8 cellular contexts compared by ENCODE assay signal in genomic region chr9:19184144-19184917, GRCh38. TPM values are rescaled to one million over a fixed set of nuclear protein-coding genes. Genes with fewer than 3 reads are reported as not detected.
DNase-seq lines count a peak whose midpoint lies in the region; ATAC-seq and TF ChIP-seq lines count a peak whose summit lies in the region.

No MANE protein-coding gene starts in this region.

- peaks cover 24 to 29% of the 10 kb centered on the region in 2 donors for H3K4me1 Mint-ChIP-seq in effector memory CD8-positive, alpha-beta T cell (ENCODE audit: low read depth in 2 of 2)

- H4K20me1 ChIP-seq in HCT116 (ENCODE audit: insufficient read depth) = no peaks in the 10 kb centered on the region

- peak overlapping the region; percentile 94 to 97 for H3K27ac Mint-ChIP-seq in effector memory CD8-positive, alpha-beta T cell

- no peaks in the 10 kb centered on the region for H3K79me2 ChIP-seq in HCT116 (ENCODE audit: insufficient read depth, low read length)

- H3K9me3 Mint-ChIP-seq in effector memory CD8-positive, alpha-beta T cell = no peaks in the 10 kb centered on the region

- POLR2A ChIA-PET in HCT116 (lab: Charles Lee) = interaction anchor here (1.8 kb wide), 1 partner anchor 10 kb away, joined by 7 read pairs; no protein-coding TSS in a partner anchor

- no peaks in the 10 kb centered on the region for H3K9me2 ChIP-seq in HCT116 (ENCODE audit: insufficient read depth)

- CTCF ChIA-PET in HCT116 (lab: Charles Lee) = interaction anchor here (1.2 to 2.9 kb wide), 2 partner anchors 10 to 273 kb away, joined by 4 to 10 read pairs; no protein-coding TSS in a partner anchor

- H2AFZ ChIP-seq in HCT116 (ENCODE audit: low read depth, low read length, poor library complexity, severe bottlenecking) = peak overlapping the region; percentile 28

- no peaks in the 10 kb centered on the region for H3K9me3 ChIP-seq in HCT116 (ENCODE audit: control insufficient read depth in 1 of 2, insufficient read depth in 1 of 2, low read depth in 1 of 2, low read length in 2 of 2)

- peaks cover 16% of the 10 kb centered on the region for H3K36me3 Mint-ChIP-seq in effector memory CD8-positive, alpha-beta T cell (ENCODE audit: insufficient read depth)

- DNase-seq in GM04504 (ENCODE audit: low read depth) (peak; percentile 74), HCT116 (ENCODE audit: low read depth, low spot score) (peak; percentile 59), MV-4-11 (lab: John Stamatoyannopoulos, UW) (peak; percentile 84), mucosa of gallbladder (ENCODE audit: low spot score) (peak; percentile 85), NCI-H2171 treated with DMSO at 0.1 percent for 48 hours (lab: John Stamatoyannopoulos, UW) (no peak)
- peak; percentile 85 for DNase-seq in activated CD8-positive, alpha-beta memory T cell treated with anti-CD3 and anti-CD28 coated beads for 24 hours
- peak; percentile 72 to 81 (median 76) for DNase-seq in effector memory CD8-positive, alpha-beta T cell
- DNase-seq in stimulated activated CD8-positive, alpha-beta memory T cell treated with anti-CD3 and anti-CD28 coated beads, Interleukin-4, amount 100 ng/mL, for 1 hour (ENCODE audit: low read depth in 2 of 2, low spot score in 1 of 2) = peak; percentile 58 to 66

- RAD21 ChIA-PET in HCT116 (lab: Charles Lee; ENCODE audit: low non-redundant PET in 1 of 2, low total read pairs in 2 of 2, uncharacterized antibody in 2 of 2, unreplicated experiment in 2 of 2) = no interaction called here

- no peaks in the 10 kb centered on the region for H3K27me3 Mint-ChIP-seq in effector memory CD8-positive, alpha-beta T cell

- H3K36me3 ChIP-seq in HCT116 (ENCODE audit: control insufficient read depth in 1 of 2, insufficient read depth in 2 of 2, low read length in 2 of 2) = no peaks in the 10 kb centered on the region

- peak; percentile 96 for ATAC-seq in HCT116
- ATAC-seq in effector memory CD8-positive, alpha-beta T cell (replicated peaks) = peak; percentile 97

- peak overlapping the region; percentile 42 for H3K27ac ChIP-seq in HCT116 (ENCODE audit: low read depth, low read length)

- peaks cover 16 to 26% of the 10 kb centered on the region in 2 experiments for H3K4me1 ChIP-seq in HCT116 (ENCODE audit: control insufficient read depth in 1 of 2, insufficient read depth in 2 of 2, low read length in 2 of 2)

- TF ChIP-seq CTCF in HCT116 (IDR thresholded peaks at IDR 0.05 in 2 of 3, conservative IDR thresholded peaks at IDR 0.05 in 1 of 3; ENCODE audit: borderline replicate concordance in 1 of 3, insufficient read depth in 1 of 3, low read depth in 2 of 3, low read length in 2 of 3) = no peak

- peak overlapping the region; percentile 44 for H3K9ac ChIP-seq in HCT116 (ENCODE audit: low read length)

- TF ChIP-seq RAD21 in HCT116 (IDR thresholded peaks at IDR 0.05; ENCODE audit: low read depth) = no peak

- BruUV-seq in HCT116 (replicated peaks; lab: Mats Ljungman, UMichigan) = no TSS peak

- peak overlapping the region; percentile 68 to 69 for H3K4me3 Mint-ChIP-seq in effector memory CD8-positive, alpha-beta T cell

- H3K27me3 ChIP-seq in HCT116 (ENCODE audit: insufficient read depth, low read length) = no peaks in the 10 kb centered on the region

- H3K4me2 ChIP-seq in HCT116 (ENCODE audit: low read length) = peak overlapping the region; percentile 64

- intact Hi-C loops in HCT116 (cut with micrococcal nuclease) = loop anchor here (10.0 kb wide), 1 partner anchor 270 kb away; no protein-coding TSS in a partner anchor

- no peak for TF ChIP-seq POLR2A in HCT116 (IDR thresholded peaks at IDR 0.05; ENCODE audit: borderline replicate concordance, extremely low read depth, insufficient read depth, insufficient read length)

- H3K4me3 ChIP-seq in HCT116 (replicated peaks in 1 of 2; ENCODE audit: low read depth in 1 of 2, low read length in 2 of 2) = peak overlapping the region in 1 of 2 experiments; percentile 39; a peak in 2 of 4 replicates

TF ChIP-seq in HCT116, 20 proteins besides CTCF, POLR2A, EP300 and RAD21:
- TF ChIP-seq ATF3 (IDR thresholded peaks at IDR 0.05) (no peak), SRF (IDR thresholded peaks at IDR 0.05; ENCODE audit: low read depth) (no peak), ZBTB33 (IDR thresholded peaks at IDR 0.05; ENCODE audit: extremely low read depth, insufficient replicate concordance, low read length) (no peak), EZH2 (IDR thresholded peaks at IDR 0.05) (no peak), CBX3 (IDR thresholded peaks at IDR 0.05; ENCODE audit: low read depth) (0 out of 2 replicates have a peak, but pooled peaks have one; percentile 36), POLR2AphosphoS5 (IDR thresholded peaks at IDR 0.05; ENCODE audit: low read depth, low read length) (no peak), ZNF274 (IDR thresholded peaks at IDR 0.05; ENCODE audit: low read depth, low read length) (no peak), MAX (IDR thresholded peaks at IDR 0.05) (peak; percentile 65), REST (IDR thresholded peaks at IDR 0.05; ENCODE audit: low read depth) (no peak), ELF1 (IDR thresholded peaks at IDR 0.05; ENCODE audit: borderline replicate concordance, low read depth) (no peak), ZFX (IDR thresholded peaks at IDR 0.05) (peak; percentile 61; the same call in 1 of the 2 replicates), EGR1 (IDR thresholded peaks at IDR 0.05; ENCODE audit: low read depth) (no peak), FOSL1 (IDR thresholded peaks at IDR 0.05; ENCODE audit: low read depth) (peak; percentile 77), SP1 (IDR thresholded peaks at IDR 0.05; ENCODE audit: low read depth) (peak; percentile 76), EZH2phosphoT487 (IDR thresholded peaks at IDR 0.05; ENCODE audit: borderline replicate concordance) (no peak), SIN3A (IDR thresholded peaks at IDR 0.05; ENCODE audit: low read depth) (no peak), TCF7L2 (IDR thresholded peaks at IDR 0.05; ENCODE audit: borderline replicate concordance, extremely low read depth, insufficient read depth, insufficient read length) (no peak), JUND (IDR thresholded peaks at IDR 0.05) (peak; percentile 84), CEBPB (IDR thresholded peaks at IDR 0.05; ENCODE audit: low read depth) (no peak), YY1 (IDR thresholded peaks at IDR 0.05; ENCODE audit: extremely low read depth, insufficient replicate concordance, low read depth, low read length) (peak; percentile 4)

RNA-seq across cellular contexts. Expression of gene DENND4C, which starts 46.2 kb away (rescaled TPM):
- total RNA-seq in HCT116 (2021; ENCODE audit: unreplicated experiment) (20.9 TPM), mucosa of gallbladder (55.6 TPM)
- 5.2 and 7.1 TPM in 2 replicates for polyA plus RNA-seq in HCT116 (2012)

RNA-seq across cellular contexts. Expression of gene PLIN2, which starts 57.0 kb away (rescaled TPM):
- total RNA-seq in HCT116 (2021; ENCODE audit: unreplicated experiment) (18.4 TPM), mucosa of gallbladder (82.2 TPM)
- 28.6 and 30.7 TPM in 2 replicates for polyA plus RNA-seq in HCT116 (2012)
